ENCODE assay signal across 15 cellular contexts in the genomic region with DNA sequence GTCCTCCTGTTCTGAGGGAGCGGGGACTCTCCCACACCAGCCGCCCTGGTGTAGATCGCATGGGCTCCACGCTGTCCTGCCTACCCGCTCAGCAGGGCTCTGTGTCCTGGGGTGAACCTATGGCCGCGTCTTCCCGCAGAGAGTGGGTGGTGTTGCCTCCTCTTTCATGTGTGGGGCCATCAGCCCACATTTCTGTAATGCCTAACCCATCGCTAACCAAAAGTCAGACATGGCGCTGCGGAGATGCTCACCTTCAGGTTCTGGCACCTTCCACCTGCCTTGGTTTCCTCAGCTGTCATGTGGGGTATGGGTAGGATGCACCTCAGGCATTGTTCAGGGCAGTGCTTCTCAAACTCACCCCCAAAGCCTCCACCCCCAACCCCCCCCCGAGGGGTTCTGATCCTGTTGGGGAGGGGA.
"Had no signal": no experiment of that assay in that cellular context is flagged by ENCODE, and none has a peak within 500 bp of the region (broad histone marks: within the 10 kb centered on the region; RNA-seq: fewer than 3 reads in every experiment).

No MANE protein-coding gene starts in this region.

- H3K4me1 ChIP-seq: breast epithelium, heart left ventricle, prostate gland had no signal

- H3K27ac ChIP-seq: breast epithelium, epithelial cell of prostate, gastrocnemius medialis, heart left ventricle, prostate gland, thoracic aorta had no signal

- H3K9me3 ChIP-seq: breast epithelium, gastrocnemius medialis, heart left ventricle, prostate gland, thoracic aorta had no signal

- ATAC-seq: activated naive CD8-positive, alpha-beta T cell treated with anti-CD3 and anti-CD28 coated beads, Interleukin-2, amount 50 U/mL, for 24 hours; effector memory CD8-positive, alpha-beta T cell; natural killer cell treated with Interleukin-12 subunit alpha and Interleukin-12 subunit beta and Interleukin-15 and Interleukin-18, amount 100 ng/mL, for 72 hours; T-helper 17 cell had no signal

- H3K4me3 ChIP-seq: breast epithelium, gastrocnemius medialis, heart left ventricle, prostate gland, thoracic aorta had no signal

- H3K36me3 ChIP-seq: breast epithelium, gastrocnemius medialis, prostate gland, thoracic aorta had no signal

- DNase-seq: activated CD4-positive, alpha-beta T cell treated with anti-CD3 and anti-CD28 coated beads for 48 hours; activated CD8-positive, alpha-beta memory T cell treated with anti-CD3 and anti-CD28 coated beads for 24 hours; activated naive CD4-positive, alpha-beta T cell; activated T-cell treated with anti-CD3 and anti-CD28 coated beads for 4 hours; effector memory CD8-positive, alpha-beta T cell; occipital lobe; T-helper 17 cell had no signal

- H3K27me3 ChIP-seq: breast epithelium, gastrocnemius medialis, heart left ventricle had no signal
